9 cellular contexts compared by ENCODE assay signal in genomic region chr14:24673534-24674203, GRCh38. TPM values are rescaled to one million over a fixed set of nuclear protein-coding genes. Genes with fewer than 3 reads are reported as not detected.
A peak's percentile ranks its signal among the peaks of the same experiment; 100 is the strongest.
DNase-seq lines count a peak whose midpoint lies in the region; ATAC-seq and TF ChIP-seq lines count a peak whose summit lies in the region.
"Had no signal": no experiment of that assay in that cellular context is flagged by ENCODE, and none has a peak within 500 bp of the region (broad histone marks: within the 10 kb centered on the region; RNA-seq: fewer than 3 reads in every experiment).

No MANE protein-coding gene starts in this region.

- no peak overlapping the region for H3K27ac Mint-ChIP-seq in progenitor cell of endocrine pancreas

- H3K9me3 Mint-ChIP-seq in progenitor cell of endocrine pancreas (ENCODE audit: low read depth) = no peaks in the 10 kb centered on the region

- H3K4me1 ChIP-seq in esophagus (ENCODE audit: control insufficient read depth in 2 of 2, insufficient read depth in 2 of 2, low read length in 1 of 2) = no peaks in the 10 kb centered on the region

- no peaks in the 10 kb centered on the region for H3K4me1 Mint-ChIP-seq in progenitor cell of endocrine pancreas (ENCODE audit: low read depth)

- peak; percentile 8 to 30 (median 16) for DNase-seq in activated CD4-positive, CD25-positive, alpha-beta regulatory T cell (lab: John Stamatoyannopoulos, UW)
- no peak for DNase-seq in DMS53 (lab: John Stamatoyannopoulos, UW)
- no peak for DNase-seq in NCI-H82 treated with DMSO at 0.1 percent for 48 hours (lab: John Stamatoyannopoulos, UW; ENCODE audit: unreplicated experiment)
- no peak for DNase-seq in progenitor cell of endocrine pancreas (ENCODE audit: low spot score, unreplicated experiment)
- DNase-seq in NK-92 (lab: John Stamatoyannopoulos, UW; ENCODE audit: unreplicated experiment) = no peak

- H3K4me3 ChIP-seq in esophagus (ENCODE audit: low read depth in 1 of 2, low read length in 2 of 2) = no peak overlapping the region

- H3K4me3 Mint-ChIP-seq in progenitor cell of endocrine pancreas (ENCODE audit: low read depth) = no peak overlapping the region

- WGBS in esophagus, 2 donors = 51 to 56% methylated on average over 9 of the region's 9 CpGs

- H3K27me3 Mint-ChIP-seq in progenitor cell of endocrine pancreas = peaks cover 52% of the 10 kb centered on the region

- H3K9me3 ChIP-seq in esophagus (ENCODE audit: control insufficient read depth in 2 of 2, insufficient read depth in 1 of 2, low read depth in 1 of 2, low read length in 1 of 2) = no peaks in the 10 kb centered on the region

- H3K36me3 ChIP-seq in esophagus (ENCODE audit: control insufficient read depth in 2 of 2, insufficient read depth in 2 of 2, low read length in 1 of 2) = no peaks in the 10 kb centered on the region

- H3K27ac ChIP-seq in esophagus (ENCODE audit: low read depth in 2 of 2, low read length in 1 of 2) = peak overlapping the region; percentile 18 to 22

- no peak for TF ChIP-seq CTCF in progenitor cell of endocrine pancreas (IDR thresholded peaks at IDR 0.05; ENCODE audit: unreplicated experiment)

- no peaks in the 10 kb centered on the region for H3K36me3 Mint-ChIP-seq in progenitor cell of endocrine pancreas (ENCODE audit: insufficient read depth)

- ATAC-seq in HG03095 (IDR thresholded peaks at IDR 0.05; ENCODE audit: unreplicated experiment) = peak; percentile 56

- in situ Hi-C loops in GM18951 (cut with MboI; ENCODE audit: low sequenced_read_pairs, unreplicated experiment) = no loop called here

- TF ChIP-seq POLR2A in GM18951 (IDR thresholded peaks at IDR 0.05; ENCODE audit: extremely low read depth, insufficient read depth, insufficient read length) = peak; percentile 35

- no peaks in the 10 kb centered on the region for H3K27me3 ChIP-seq in esophagus (ENCODE audit: control insufficient read depth in 1 of 2, insufficient read depth in 2 of 2, low read length in 2 of 2)

RNA-seq across cellular contexts. Expression of gene GZMB, which starts 39.7 kb away (rescaled TPM):
- 1 to 10 TPM; 3.0 to 3.2 TPM for polyA plus RNA-seq in esophagus
- total RNA-seq in progenitor cell of endocrine pancreas = not detected in 2 replicates
- total RNA-seq: fibroblast of villous mesenchyme had no signal

Comparison
In these comparisons a context has a peak if more than half of its experiments do, and no peak if none do; other contexts are left out.
1. DNase-seq: peak in activated CD4-positive, CD25-positive, alpha-beta regulatory T cell (4 of 4); none in DMS53 (single experiment), NCI-H82 treated with DMSO at 0.1 percent for 48 hours (single experiment), progenitor cell of endocrine pancreas (single experiment) and NK-92 (single experiment).